In genomic region chr4:13980317-13980716, GRCh38 we compare ENCODE assay signal across 9 cellular contexts.
DNase-seq lines count a peak whose midpoint lies in the region; ATAC-seq and TF ChIP-seq lines count a peak whose summit lies in the region.
"Had no signal": no experiment of that assay in that cellular context is flagged by ENCODE, and none has a peak within 500 bp of the region (broad histone marks: within the 10 kb centered on the region; RNA-seq: fewer than 3 reads in every experiment).

No MANE protein-coding gene starts in this region.

- peaks cover 0 to 10% (median 0%) of the 10 kb centered on the region in 9 donors for H3K9me3 Mint-ChIP-seq in naive thymus-derived CD8-positive, alpha-beta T cell

- DNase-seq in Caki2 (ENCODE audit: low read depth), result peak; percentile 29
- peak; percentile 97 for DNase-seq in RPMI7951 (ENCODE audit: low read depth)
- peak; percentile 27 for DNase-seq in hepatocyte (ENCODE audit: low spot score)
- no peak for DNase-seq in lower lobe of right lung
- DNase-seq in naive thymus-derived CD8-positive, alpha-beta T cell, result no peak
- DNase-seq in GM13976 (ENCODE audit: low spot score), result no peak
- no peak for DNase-seq in MM.1S
- DNase-seq: activated naive CD4-positive, alpha-beta T cell treated with Interleukin-2 at 50 U/mL for 16 hours had no signal

- H3K27ac ChIP-seq in hepatocyte (no peak overlapping the region), lower lobe of right lung (no peak overlapping the region), MM.1S (ENCODE audit: low read length) (no peak overlapping the region)

- peaks cover 0 to 9% (median 6%) of the 10 kb centered on the region in 4 donors for H3K4me1 Mint-ChIP-seq in naive thymus-derived CD8-positive, alpha-beta T cell

- no peak overlapping the region for H3K4me3 ChIP-seq in hepatocyte
- no peak overlapping the region for H3K4me3 ChIP-seq in lower lobe of right lung
- no peak overlapping the region for H3K4me3 ChIP-seq in MM.1S (ENCODE audit: low read length)

- H3K4me1 ChIP-seq in hepatocyte (ENCODE audit: insufficient read depth) (peaks cover 8% of the 10 kb centered on the region), lower lobe of right lung (no peaks in the 10 kb centered on the region), MM.1S (ENCODE audit: low read length) (peaks cover 26% of the 10 kb centered on the region)

- H3K27me3 ChIP-seq in hepatocyte (no peaks in the 10 kb centered on the region), lower lobe of right lung (ENCODE audit: low read depth) (no peaks in the 10 kb centered on the region), MM.1S (replicated peaks; ENCODE audit: insufficient read depth, low read length) (no peaks in the 10 kb centered on the region)

- ATAC-seq in HG02610 (IDR thresholded peaks at IDR 0.05; ENCODE audit: unreplicated experiment), result peak; percentile 70
- no peak for ATAC-seq in lower lobe of right lung
- ATAC-seq in naive thymus-derived CD8-positive, alpha-beta T cell, result no peak

- H3K27ac Mint-ChIP-seq in naive thymus-derived CD8-positive, alpha-beta T cell, result no peak overlapping the region

- H3K79me2 ChIP-seq in hepatocyte (no peaks in the 10 kb centered on the region), MM.1S (ENCODE audit: low read length) (no peaks in the 10 kb centered on the region)

- no peaks in the 10 kb centered on the region for H3K36me3 ChIP-seq in hepatocyte (replicated peaks; ENCODE audit: insufficient read depth, low read depth)
- no peaks in the 10 kb centered on the region for H3K36me3 ChIP-seq in lower lobe of right lung
- H3K36me3 ChIP-seq in MM.1S (replicated peaks; ENCODE audit: insufficient read depth, low read length), result no peaks in the 10 kb centered on the region

- H3K27me3 Mint-ChIP-seq in naive thymus-derived CD8-positive, alpha-beta T cell, result peaks cover 0 to 13% (median 0%) of the 10 kb centered on the region in 5 donors

- H3K9me3 ChIP-seq in hepatocyte (ENCODE audit: low read depth), result no peaks in the 10 kb centered on the region
- no peaks in the 10 kb centered on the region for H3K9me3 ChIP-seq in lower lobe of right lung
- H3K9me3 ChIP-seq in MM.1S (replicated peaks; ENCODE audit: insufficient read depth, low read length), result no peaks in the 10 kb centered on the region

- H2AFZ ChIP-seq in hepatocyte (no peak overlapping the region), MM.1S (ENCODE audit: low read length) (no peak overlapping the region)

- WGBS in hepatocyte (ENCODE audit: low lambda C conversion rate, missing lambda C conversion rate), result 50% methylated on average over 2 of the region's 2 CpGs

- H3K9ac ChIP-seq in MM.1S (ENCODE audit: low read length), result no peak overlapping the region

- no peaks in the 10 kb centered on the region for H3K9me2 ChIP-seq in hepatocyte (replicated peaks; ENCODE audit: insufficient read depth)
- no peaks in the 10 kb centered on the region for H3K9me2 ChIP-seq in MM.1S (replicated peaks; ENCODE audit: insufficient read depth, low read length)

- no peaks in the 10 kb centered on the region for H3F3A ChIP-seq in MM.1S (ENCODE audit: insufficient read depth, low read length)

- no peak for TF ChIP-seq CTCF in hepatocyte (IDR thresholded peaks at IDR 0.05; ENCODE audit: poor library complexity)
- no peak for TF ChIP-seq CTCF in lower lobe of right lung (IDR thresholded peaks at IDR 0.05)
- TF ChIP-seq CTCF in GM13976 (IDR thresholded peaks at IDR 0.05; ENCODE audit: borderline replicate concordance, control extremely low read depth, extremely low read depth, insufficient read depth, missing control alignments), result no peak
- TF ChIP-seq CTCF in MM.1S (IDR thresholded peaks at IDR 0.05; ENCODE audit: low read length), result no peak

- H4K20me1 ChIP-seq in hepatocyte (ENCODE audit: insufficient read depth, poor library complexity, severe bottlenecking) (no peaks in the 10 kb centered on the region), MM.1S (ENCODE audit: insufficient read depth, low read length) (no peaks in the 10 kb centered on the region)

- intact Hi-C loops in lower lobe of right lung (cut with DNase I), result no loop called here

- no peaks in the 10 kb centered on the region for H3K36me3 Mint-ChIP-seq in naive thymus-derived CD8-positive, alpha-beta T cell

- in situ Hi-C loops in Caki2 (cut with HindIII; ENCODE audit: low pct_unique_long_range_greater_than_20kb, low sequenced_read_pairs) (no loop called here), GM13976 (cut with MboI; ENCODE audit: low sequenced_read_pairs, unreplicated experiment) (no loop called here)

- no peak overlapping the region for H3K4me3 Mint-ChIP-seq in naive thymus-derived CD8-positive, alpha-beta T cell

- H3K4me2 ChIP-seq in hepatocyte, result peak overlapping the region; percentile 51
- no peak overlapping the region for H3K4me2 ChIP-seq in MM.1S (ENCODE audit: low read depth, low read length)

- POLR2A ChIA-PET in naive thymus-derived CD8-positive, alpha-beta T cell (lab: Charles Lee), result no interaction called here

Comparison
In these comparisons a context has a peak if more than half of its experiments do, and no peak if none do; other contexts are left out.
1. DNase-seq: peak in Caki2 (single experiment), RPMI7951 (single experiment) and hepatocyte (single experiment); none in lower lobe of right lung (single experiment), naive thymus-derived CD8-positive, alpha-beta T cell (0 of 10), GM13976 (single experiment) and MM.1S (single experiment).